ENCODE assay signal across 6 cellular contexts in the genomic region with DNA sequence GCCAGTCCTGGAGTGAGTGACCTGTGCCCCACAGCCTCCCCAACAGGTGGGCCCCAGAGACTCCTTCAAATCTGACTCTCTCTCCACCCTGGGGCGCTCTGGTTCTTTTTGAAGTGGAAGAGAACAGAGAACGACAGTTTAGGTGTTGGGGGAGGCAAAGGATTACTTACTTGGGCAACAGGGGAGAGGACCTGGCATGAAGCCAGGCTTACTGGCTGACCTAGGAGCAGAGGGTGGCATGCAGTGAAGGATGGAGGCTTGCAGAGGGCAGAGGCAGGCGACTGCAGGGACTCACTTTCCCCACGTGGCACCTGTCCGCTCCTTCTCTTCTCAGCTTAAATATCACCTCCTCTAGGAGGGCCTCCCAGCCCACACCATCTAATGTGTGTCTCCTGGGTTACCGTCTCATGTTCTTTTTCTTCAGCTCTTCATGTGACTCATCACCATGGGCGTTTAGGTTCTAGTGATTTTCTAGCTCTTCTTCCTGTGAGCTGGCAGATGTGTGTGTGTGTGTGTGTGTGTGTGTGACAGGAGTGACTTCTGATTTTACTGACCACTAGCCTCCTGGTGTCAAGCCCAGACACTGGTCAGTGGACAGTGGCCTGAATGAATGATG. TPM values are rescaled to one million over a fixed set of nuclear protein-coding genes. Genes with fewer than 3 reads are reported as not detected.
DNase-seq lines count a peak whose midpoint lies in the region; ATAC-seq lines count a peak whose summit lies in the region.

No MANE protein-coding gene starts in this region.

- H3K27ac Mint-ChIP-seq in T-helper 2 cell treated with Interferon-gamma antibody and Interleukin-4, amounts not matched to agents 5 μg/mL and 100 μg/mL, for 36 hours, result no peak overlapping the region
- H3K27ac Mint-ChIP-seq in activated T-helper 1 cell treated with anti-CD3 and anti-CD28 coated beads, Interleukin-12 subunit alpha, Interleukin-12 subunit beta, Interleukin-2, Interleukin-4 antibody, amounts not matched to agents 30 ng/mL and 10 ng/mL and 1 ng/mL, durations not matched to agents 14 hours and 24 hours and 36 hours, result peak overlapping the region; percentile 15

- no peak overlapping the region for H3K4me3 Mint-ChIP-seq in T-helper 2 cell treated with Interferon-gamma antibody and Interleukin-4, amounts not matched to agents 5 μg/mL and 100 μg/mL, for 36 hours
- no peak overlapping the region for H3K4me3 Mint-ChIP-seq in activated T-helper 1 cell treated with anti-CD3 and anti-CD28 coated beads, Interleukin-12 subunit alpha, Interleukin-12 subunit beta, Interleukin-2, Interleukin-4 antibody, amounts not matched to agents 30 ng/mL and 10 ng/mL and 1 ng/mL, durations not matched to agents 14 hours and 24 hours and 36 hours

- no peak for ATAC-seq in HG02870 (IDR thresholded peaks at IDR 0.05; ENCODE audit: unreplicated experiment)

- H3K4me1 Mint-ChIP-seq in T-helper 2 cell treated with Interferon-gamma antibody and Interleukin-4, amounts not matched to agents 5 μg/mL and 100 μg/mL, for 36 hours (ENCODE audit: low read depth), result peaks cover 16% of the 10 kb centered on the region
- H3K4me1 Mint-ChIP-seq in activated T-helper 1 cell treated with anti-CD3 and anti-CD28 coated beads, Interleukin-12 subunit alpha, Interleukin-12 subunit beta, Interleukin-2, Interleukin-4 antibody, amounts not matched to agents 30 ng/mL and 10 ng/mL and 1 ng/mL, durations not matched to agents 14 hours and 24 hours and 36 hours (ENCODE audit: low read depth), result peaks cover 27% of the 10 kb centered on the region

- intact Hi-C loops in activated T-helper 1 cell treated with anti-CD3 and anti-CD28 coated beads, Interleukin-12 subunit alpha, Interleukin-12 subunit beta, Interleukin-2, Interleukin-4 antibody, amounts not matched to agents 30 ng/mL and 10 ng/mL and 1 ng/mL, durations not matched to agents 14 hours and 24 hours and 36 hours (cut with micrococcal nuclease), result loop anchor here (5.0 kb wide), 2 partner anchors 37 to 453 kb away; no protein-coding TSS in a partner anchor

- DNase-seq in T-helper 2 cell treated with Interferon-gamma antibody and Interleukin-4, amounts not matched to agents 5 μg/mL and 100 μg/mL, for 36 hours (ENCODE audit: low spot score), result peak; percentile 17
- no peak for DNase-seq in T-helper 2 cell
- DNase-seq in activated T-helper 1 cell treated with anti-CD3 and anti-CD28 coated beads, Interleukin-12 subunit alpha, Interleukin-12 subunit beta, Interleukin-2, Interleukin-4 antibody, amounts not matched to agents 30 ng/mL and 10 ng/mL and 1 ng/mL, durations not matched to agents 14 hours and 24 hours and 36 hours (ENCODE audit: low spot score), result no peak
- DNase-seq in non-pigmented ciliary epithelial cell (ENCODE audit: low read depth), result peak; percentile 86
- no peak for DNase-seq in NCI-H2081 (lab: John Stamatoyannopoulos, UW)

- H3K9me3 Mint-ChIP-seq in T-helper 2 cell treated with Interferon-gamma antibody and Interleukin-4, amounts not matched to agents 5 μg/mL and 100 μg/mL, for 36 hours, result no peaks in the 10 kb centered on the region
- H3K9me3 Mint-ChIP-seq in activated T-helper 1 cell treated with anti-CD3 and anti-CD28 coated beads, Interleukin-12 subunit alpha, Interleukin-12 subunit beta, Interleukin-2, Interleukin-4 antibody, amounts not matched to agents 30 ng/mL and 10 ng/mL and 1 ng/mL, durations not matched to agents 14 hours and 24 hours and 36 hours, result no peaks in the 10 kb centered on the region

- H3K27me3 Mint-ChIP-seq in T-helper 2 cell treated with Interferon-gamma antibody and Interleukin-4, amounts not matched to agents 5 μg/mL and 100 μg/mL, for 36 hours (ENCODE audit: low read depth), result peaks cover 26% of the 10 kb centered on the region
- H3K27me3 Mint-ChIP-seq in activated T-helper 1 cell treated with anti-CD3 and anti-CD28 coated beads, Interleukin-12 subunit alpha, Interleukin-12 subunit beta, Interleukin-2, Interleukin-4 antibody, amounts not matched to agents 30 ng/mL and 10 ng/mL and 1 ng/mL, durations not matched to agents 14 hours and 24 hours and 36 hours (ENCODE audit: insufficient read depth), result peaks cover 37% of the 10 kb centered on the region

- no peaks in the 10 kb centered on the region for H3K36me3 Mint-ChIP-seq in T-helper 2 cell treated with Interferon-gamma antibody and Interleukin-4, amounts not matched to agents 5 μg/mL and 100 μg/mL, for 36 hours (ENCODE audit: low read depth)
- no peaks in the 10 kb centered on the region for H3K36me3 Mint-ChIP-seq in activated T-helper 1 cell treated with anti-CD3 and anti-CD28 coated beads, Interleukin-12 subunit alpha, Interleukin-12 subunit beta, Interleukin-2, Interleukin-4 antibody, amounts not matched to agents 30 ng/mL and 10 ng/mL and 1 ng/mL, durations not matched to agents 14 hours and 24 hours and 36 hours (ENCODE audit: low read depth)

RNA-seq across cellular contexts. Expression of gene LZTS2, which starts 15.5 kb away (rescaled TPM):
- 22.3 TPM in 2 replicates for total RNA-seq in activated T-helper 1 cell treated with anti-CD3 and anti-CD28 coated beads, Interleukin-12 subunit alpha, Interleukin-12 subunit beta, Interleukin-2, Interleukin-4 antibody, amounts not matched to agents 30 ng/mL and 10 ng/mL and 1 ng/mL, durations not matched to agents 14 hours and 24 hours and 36 hours

RNA-seq across cellular contexts. Expression of gene PDZD7, which starts 15.9 kb away (rescaled TPM):
- 0.47 and 0.54 TPM in 2 replicates for total RNA-seq in activated T-helper 1 cell treated with anti-CD3 and anti-CD28 coated beads, Interleukin-12 subunit alpha, Interleukin-12 subunit beta, Interleukin-2, Interleukin-4 antibody, amounts not matched to agents 30 ng/mL and 10 ng/mL and 1 ng/mL, durations not matched to agents 14 hours and 24 hours and 36 hours

RNA-seq across cellular contexts. Expression of gene SFXN3, which starts 16.0 kb away (rescaled TPM):
- 34.8 and 39.0 TPM in 2 replicates for total RNA-seq in activated T-helper 1 cell treated with anti-CD3 and anti-CD28 coated beads, Interleukin-12 subunit alpha, Interleukin-12 subunit beta, Interleukin-2, Interleukin-4 antibody, amounts not matched to agents 30 ng/mL and 10 ng/mL and 1 ng/mL, durations not matched to agents 14 hours and 24 hours and 36 hours

RNA-seq across cellular contexts. Expression of gene TWNK, which starts 27.7 kb away (rescaled TPM):
- total RNA-seq in activated T-helper 1 cell treated with anti-CD3 and anti-CD28 coated beads, Interleukin-12 subunit alpha, Interleukin-12 subunit beta, Interleukin-2, Interleukin-4 antibody, amounts not matched to agents 30 ng/mL and 10 ng/mL and 1 ng/mL, durations not matched to agents 14 hours and 24 hours and 36 hours, result 41.1 and 42.3 TPM in 2 replicates

RNA-seq across cellular contexts. Expression of gene MRPL43, which starts 27.8 kb away (rescaled TPM):
- 61.5 and 63.2 TPM in 2 replicates for total RNA-seq in activated T-helper 1 cell treated with anti-CD3 and anti-CD28 coated beads, Interleukin-12 subunit alpha, Interleukin-12 subunit beta, Interleukin-2, Interleukin-4 antibody, amounts not matched to agents 30 ng/mL and 10 ng/mL and 1 ng/mL, durations not matched to agents 14 hours and 24 hours and 36 hours

Comparison
In these comparisons a context has a peak if more than half of its experiments do, and no peak if none do; other contexts are left out.
1. DNase-seq: peak in T-helper 2 cell treated with Interferon-gamma antibody and Interleukin-4, amounts not matched to agents 5 μg/mL and 100 μg/mL, for 36 hours (single experiment) and non-pigmented ciliary epithelial cell (single experiment); none in T-helper 2 cell (0 of 5), activated T-helper 1 cell treated with anti-CD3 and anti-CD28 coated beads, Interleukin-12 subunit alpha, Interleukin-12 subunit beta, Interleukin-2, Interleukin-4 antibody, amounts not matched to agents 30 ng/mL and 10 ng/mL and 1 ng/mL, durations not matched to agents 14 hours and 24 hours and 36 hours (single experiment) and NCI-H2081 (0 of 2).